8 cellular contexts compared by ENCODE assay signal in the genomic region with DNA sequence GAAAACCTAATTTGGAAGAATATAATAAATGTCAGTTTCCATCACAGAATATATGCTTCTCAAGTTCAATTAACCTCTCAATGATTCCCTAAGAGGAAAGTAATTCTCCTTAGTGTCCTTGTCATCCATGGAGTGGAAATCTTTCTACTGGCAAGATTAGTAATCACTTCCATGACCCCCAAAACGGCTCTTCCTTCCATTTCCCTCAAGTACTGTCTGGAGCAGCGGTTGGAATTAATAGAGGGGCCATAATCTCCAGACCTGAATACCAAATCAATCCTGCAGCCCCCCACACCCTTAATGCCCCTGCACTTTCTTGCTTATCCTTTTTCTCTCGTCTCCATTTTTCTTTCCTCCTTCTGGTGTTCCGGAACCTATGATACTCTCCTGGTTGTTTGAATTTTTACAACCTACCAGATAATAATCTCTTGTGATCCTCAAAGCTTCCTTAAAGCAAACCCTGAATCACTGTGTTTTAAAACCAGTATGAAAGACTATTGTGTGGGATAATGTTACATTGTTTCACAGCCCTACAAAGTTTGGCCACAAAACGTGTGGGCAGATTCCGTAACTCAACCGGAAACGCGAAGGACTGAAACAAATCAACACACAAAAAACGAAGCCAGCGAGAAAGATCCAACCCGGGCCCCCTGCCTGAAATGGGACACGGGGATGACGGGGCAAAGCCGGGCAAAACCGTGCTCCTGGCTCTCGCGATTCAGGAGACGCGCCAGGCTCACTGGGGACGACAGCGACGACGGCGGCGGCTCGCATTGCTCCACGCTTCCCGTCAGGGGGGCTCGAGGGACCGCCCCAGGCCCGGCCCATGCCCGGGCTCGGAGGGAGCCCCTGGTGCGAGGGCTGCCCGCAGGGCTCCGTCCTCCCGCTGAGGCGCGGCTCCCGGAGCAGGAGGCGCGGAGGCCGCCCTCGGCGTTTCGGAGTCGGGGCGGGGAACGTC. TPM values are rescaled to one million over a fixed set of nuclear protein-coding genes. Genes with fewer than 3 reads are reported as not detected.
DNase-seq lines count a peak whose midpoint lies in the region; ATAC-seq and TF ChIP-seq lines count a peak whose summit lies in the region.
"Not testable (repeated sequence)": the region's sequence is repeated elsewhere in the genome, so short reads cannot be mapped to it uniquely, and the experiment has no call there.

No MANE protein-coding gene starts in this region.

- CTCF ChIA-PET in CD4-positive, alpha-beta T cell (lab: Charles Lee) = not testable (repeated sequence)

- not testable (repeated sequence) for H3K36me3 Mint-ChIP-seq in CD4-positive, alpha-beta T cell (ENCODE audit: low read depth)

- peaks cover 12% of the 10 kb centered on the region for H3K4me1 ChIP-seq in mucosa of descending colon (ENCODE audit: low read depth)

- peaks cover 15% of the 10 kb centered on the region for H3K4me1 Mint-ChIP-seq in CD4-positive, alpha-beta T cell (ENCODE audit: low read depth)

- H3K36me3 ChIP-seq in mucosa of descending colon (ENCODE audit: low read depth) = not testable (repeated sequence)

- peak overlapping the region; percentile 84 for H3K4me3 Mint-ChIP-seq in CD4-positive, alpha-beta T cell

- not testable (repeated sequence) for H3K9me3 Mint-ChIP-seq in CD4-positive, alpha-beta T cell

- not testable (repeated sequence) for H3K27ac ChIP-seq in CD4-positive, alpha-beta T cell (ENCODE audit: low read depth, low read length)

- POLR2A ChIA-PET in CD4-positive, alpha-beta T cell (lab: Charles Lee) = not testable (repeated sequence)

- H3K4me3 ChIP-seq in mucosa of descending colon = peak overlapping the region; percentile 84

- H3K9me3 ChIP-seq in CD4-positive, alpha-beta T cell (ENCODE audit: control insufficient read depth, low read length); mucosa of descending colon: not testable (repeated sequence)

- DNase-seq in CD4-positive, alpha-beta T cell = peak; percentile 5 to 43 (median 14)
- peak; percentile 27 for DNase-seq in SIG-M5 treated with dmso at 0.1 percent for 504 hours (lab: John Stamatoyannopoulos, UW; ENCODE audit: unreplicated experiment)
- DNase-seq in activated effector memory CD4-positive, alpha-beta T cell treated with anti-CD3 and anti-CD28 coated beads, Interleukin-2, amount 50 U/mL, for 16 hours = peak; percentile 76
- DNase-seq in fibroblast of gingiva (ENCODE audit: low read depth) = peak; percentile 76
- peak; percentile 61 to 77 (median 77) for DNase-seq in mucosa of descending colon
- peak; percentile 8 for DNase-seq in stimulated activated CD8-positive, alpha-beta memory T cell treated with anti-CD3 and anti-CD28 coated beads, Interleukin-12 subunit alpha, Interleukin-12 subunit beta, amount 100 ng/mL, for 24 hours (ENCODE audit: extremely low read depth)

- not testable (repeated sequence) for H3K27ac Mint-ChIP-seq in CD4-positive, alpha-beta T cell

- peaks cover 31% of the 10 kb centered on the region for H3K27me3 Mint-ChIP-seq in CD4-positive, alpha-beta T cell

- intact Hi-C loops in CD4-positive, alpha-beta T cell (cut with DNase I, micrococcal nuclease); mucosa of descending colon (cut with DNase I, micrococcal nuclease): not testable (repeated sequence)

- not testable (repeated sequence) for H3K27me3 ChIP-seq in CD4-positive, alpha-beta T cell (ENCODE audit: control insufficient read depth, insufficient read depth, low read length)

- peak; percentile 62 for ATAC-seq in CD4-positive, alpha-beta T cell (ENCODE audit: poor library complexity)
- ATAC-seq in GM21367 (IDR thresholded peaks at IDR 0.05; ENCODE audit: unreplicated experiment) (peak; percentile 42), HG03469 (IDR thresholded peaks at IDR 0.05; ENCODE audit: unreplicated experiment) (peak; percentile 28), mucosa of descending colon (peak; percentile 57)

- TF ChIP-seq CTCF in CD4-positive, alpha-beta T cell (IDR thresholded peaks at IDR 0.05); mucosa of descending colon (IDR thresholded peaks at IDR 0.05): not testable (repeated sequence)

RNA-seq across cellular contexts. Expression of a gene that starts 1.0 kb away (rescaled TPM):
- total RNA-seq in CD4-positive, alpha-beta T cell = under 1 TPM in 1 of 2 experiments, not detected in 1; 0.25 TPM
- total RNA-seq in mucosa of descending colon = 10 to 100 TPM in 1 of 3 donors, 1 to 10 TPM in 2; 4.2 to 10.3 (median 7.4) TPM

RNA-seq across cellular contexts. Expression of a gene that starts 14.3 kb away (rescaled TPM):
- 1 to 10 TPM; 1.3 to 1.7 TPM for total RNA-seq in CD4-positive, alpha-beta T cell
- 10 to 100 TPM; 51.5 to 91.3 (median 66.5) TPM for total RNA-seq in mucosa of descending colon

Comparison
In these comparisons a context has a peak if more than half of its experiments do, and no peak if none do; other contexts are left out.
1. DNase-seq: peak in every context shown above with its lines; median percentile 77 in mucosa of descending colon; 76 in activated effector memory CD4-positive, alpha-beta T cell treated with anti-CD3 and anti-CD28 coated beads, Interleukin-2, amount 50 U/mL, for 16 hours; 76 in fibroblast of gingiva; 27 in SIG-M5 treated with dmso at 0.1 percent for 504 hours; 14 in CD4-positive, alpha-beta T cell; 8 in stimulated activated CD8-positive, alpha-beta memory T cell treated with anti-CD3 and anti-CD28 coated beads, Interleukin-12 subunit alpha, Interleukin-12 subunit beta, amount 100 ng/mL, for 24 hours.
2. RNA of a gene that starts 1.0 kb away (total RNA-seq): 4.2 to 10.3 TPM in mucosa of descending colon; 0.25 TPM in CD4-positive, alpha-beta T cell; every median in the first group is over 4 times any median in the second.
3. RNA of a gene that starts 14.3 kb away (total RNA-seq): 51.5 to 91.3 TPM in mucosa of descending colon; 1.3 to 1.7 TPM in CD4-positive, alpha-beta T cell; every median in the first group is over 10 times any median in the second.
4. Peak in every context shown above with its lines, with median percentiles within 50 percentile points of each other: ATAC-seq.